8 cellular contexts compared by ENCODE assay signal in genomic region chr1:89762431-89762800, GRCh38. TPM values are rescaled to one million over a fixed set of nuclear protein-coding genes. Genes with fewer than 3 reads are reported as not detected.
DNase-seq lines count a peak whose midpoint lies in the region; ATAC-seq and TF ChIP-seq lines count a peak whose summit lies in the region.

No MANE protein-coding gene starts in this region.

- DNase-seq in heart right ventricle, result no peak
- DNase-seq in cardiac septum (ENCODE audit: low spot score), result no peak
- peak; percentile 17 for DNase-seq in PC-3
- no peak for DNase-seq in esophagus squamous epithelium (lab: John Stamatoyannopoulos, UW)
- DNase-seq in sigmoid colon, result no peak
- DNase-seq in superior temporal gyrus (ENCODE audit: extremely low spot score), result no peak
- DNase-seq in GDM1 (lab: John Stamatoyannopoulos, UW), result no peak

- H3K4me3 ChIP-seq in heart right ventricle, result peak overlapping the region in 9 of 10 donors; percentile 34 to 60 (median 54)
- peak overlapping the region; percentile 67 for H3K4me3 ChIP-seq in PC-3 (ENCODE audit: low read length)
- H3K4me3 ChIP-seq in esophagus squamous epithelium, result peak overlapping the region; percentile 20 to 62 (median 46)
- peak overlapping the region in 3 of 4 donors; percentile 33 to 51 (median 50) for H3K4me3 ChIP-seq in sigmoid colon

- no peaks in the 10 kb centered on the region for H4K20me1 ChIP-seq in PC-3 (ENCODE audit: low read length)

- WGBS in heart right ventricle, 2 donors, result 45 to 57% methylated on average over 13 of the region's 13 CpGs
- WGBS in esophagus squamous epithelium, 2 donors, result 53 to 57% methylated on average over 8 to 12 of the region's 13 CpGs
- 17 to 59% methylated on average over 13 of the region's 13 CpGs for WGBS in sigmoid colon, 2 donors

- H3K27ac ChIP-seq in heart right ventricle (peak overlapping the region in 9 of 10 donors; percentile 44 to 82 (median 72)), PC-3 (ENCODE audit: low read length) (no peak overlapping the region), esophagus squamous epithelium (peak overlapping the region in 2 of 4 donors; percentile 69 to 76), sigmoid colon (peak overlapping the region in 1 of 4 donors; percentile 53)

- CTCF ChIA-PET in PC-3 (lab: Charles Lee), result interaction anchor here (0.5 to 1.5 kb wide), 9 partner anchors 22 to 279 kb away, joined by 3 to 12 read pairs (median 4); partner anchors contain the start of gene LRRC8C

- H3K9me3 ChIP-seq in heart right ventricle, result no peaks in the 10 kb centered on the region
- H3K9me3 ChIP-seq in PC-3 (ENCODE audit: low read length), result no peaks in the 10 kb centered on the region
- H3K9me3 ChIP-seq in esophagus squamous epithelium, result no peaks in the 10 kb centered on the region
- no peaks in the 10 kb centered on the region for H3K9me3 ChIP-seq in sigmoid colon

- no peaks in the 10 kb centered on the region for H3K9me2 ChIP-seq in PC-3 (replicated peaks; ENCODE audit: low read length)

- no peak for TF ChIP-seq CTCF in heart right ventricle (IDR thresholded peaks at IDR 0.05)
- TF ChIP-seq CTCF in PC-3 (conservative IDR thresholded peaks at IDR 0.05; ENCODE audit: low read depth, low read length), result no peak
- TF ChIP-seq CTCF in esophagus squamous epithelium (IDR thresholded peaks at IDR 0.05), result no peak
- TF ChIP-seq CTCF in sigmoid colon (IDR thresholded peaks at IDR 0.05), result no peak

- ATAC-seq in heart right ventricle (peak in 4 of 8 donors; percentile 8 to 46 (median 24)), PC-3 (peak; percentile 58), GM21717 (IDR thresholded peaks at IDR 0.05; ENCODE audit: unreplicated experiment) (no peak)

- H3K36me3 ChIP-seq in heart right ventricle (no peaks in the 10 kb centered on the region), PC-3 (ENCODE audit: low read depth, low read length) (no peaks in the 10 kb centered on the region), esophagus squamous epithelium (no peaks in the 10 kb centered on the region), sigmoid colon (no peaks in the 10 kb centered on the region)

- H3K4me1 ChIP-seq in heart right ventricle, result peaks cover 8 to 66% (median 57%) of the 10 kb centered on the region in 9 donors
- peaks cover 10% of the 10 kb centered on the region; the same call in 1 of the 2 replicates for H3K4me1 ChIP-seq in PC-3 (ENCODE audit: insufficient read depth, low read length)
- H3K4me1 ChIP-seq in esophagus squamous epithelium, result peaks cover 6 to 38% (median 23%) of the 10 kb centered on the region in 3 donors
- H3K4me1 ChIP-seq in sigmoid colon, result peaks cover 0 to 11% (median 5%) of the 10 kb centered on the region in 4 donors

- H3K79me2 ChIP-seq in PC-3 (ENCODE audit: low read length), result no peaks in the 10 kb centered on the region

- intact Hi-C loops in heart right ventricle (cut with DNase I) (loop anchor here (1.0 to 10.0 kb wide), 16 partner anchors 40 to 758 kb away; partner anchors contain the start of genes LRRC8C (in 9 of the 10) and LRRC8B (in 3 of the 10)), cardiac septum (cut with DNase I) (loop anchor here (5.0 to 10.0 kb wide), 2 partner anchors 145 to 248 kb away; no protein-coding TSS in a partner anchor), PC-3 (cut with micrococcal nuclease) (loop anchor here (2.0 to 10.0 kb wide), 3 partner anchors 40 to 246 kb away; no protein-coding TSS in a partner anchor), esophagus squamous epithelium (cut with DNase I) (loop anchor here (5.0 kb wide), 2 partner anchors 130 to 280 kb away; partner anchors contain the start of gene LRRC8C), sigmoid colon (cut with DNase I) (loop anchor here (2.0 to 5.0 kb wide), 2 partner anchors 130 to 280 kb away; partner anchors contain the start of gene LRRC8C)

- POLR2A ChIA-PET in PC-3 (lab: Charles Lee; ENCODE audit: unreplicated experiment), result interaction anchor here (0.5 to 0.9 kb wide), 2 partner anchors 109 to 127 kb away, joined by 3 to 4 read pairs; no protein-coding TSS in a partner anchor

- peak overlapping the region; percentile 89 for H3K4me2 ChIP-seq in PC-3 (ENCODE audit: low read length)

- BruUV-seq in PC-3 (replicated peaks; lab: Mats Ljungman, UMichigan), result no TSS peak

- no peaks in the 10 kb centered on the region for H3F3A ChIP-seq in PC-3 (ENCODE audit: low read length, unreplicated experiment)

- H3K27me3 ChIP-seq in heart right ventricle, result no peaks in the 10 kb centered on the region
- no peaks in the 10 kb centered on the region for H3K27me3 ChIP-seq in PC-3 (ENCODE audit: low read length)
- no peaks in the 10 kb centered on the region for H3K27me3 ChIP-seq in esophagus squamous epithelium
- peaks cover 0 to 5% (median 0%) of the 10 kb centered on the region in 3 donors for H3K27me3 ChIP-seq in sigmoid colon

- H3K9ac ChIP-seq in PC-3 (ENCODE audit: low read length), result no peak overlapping the region

- peak overlapping the region; percentile 89 for H2AFZ ChIP-seq in PC-3 (ENCODE audit: low read length)

- TF ChIP-seq EP300 in sigmoid colon (IDR thresholded peaks at IDR 0.05), result no peak

- TF ChIP-seq POLR2A in esophagus squamous epithelium (IDR thresholded peaks at IDR 0.05), result no peak
- TF ChIP-seq POLR2A in sigmoid colon (IDR thresholded peaks at IDR 0.05), result no peak

RNA-seq across cellular contexts. Expression of gene LRRC8D, which starts 58.4 kb away (rescaled TPM):
- total RNA-seq in heart right ventricle (1 to 10 TPM; 5.1 to 8.2 (median 6.6) TPM), cardiac septum (3.4 TPM), PC-3 (2014; rRNA removed) (19.6 and 21.8 TPM in 2 replicates), esophagus squamous epithelium (10 to 100 TPM in 3 of 4 donors, 1 to 10 TPM in 1; 8.7 to 19.1 (median 10.9) TPM), sigmoid colon (10 to 100 TPM in 1 of 4 donors, 1 to 10 TPM in 3; 6.0 to 11.7 (median 8.8) TPM)
- polyA plus RNA-seq in heart right ventricle (10 to 100 TPM in 1 of 2 donors, 1 to 10 TPM in 1; 3.0 to 11.0 TPM), sigmoid colon (10 to 100 TPM in 1 of 3 donors, 1 to 10 TPM in 2; 7.8 to 21.2 (median 9.9) TPM)
